Comparison of ENCODE assay signal across 30 cellular contexts in genomic region chr4:80790152-80790551, GRCh38.
"Had no signal": no experiment of that assay in that cellular context is flagged by ENCODE, and none has a peak within 500 bp of the region (broad histone marks: within the 10 kb centered on the region; RNA-seq: fewer than 3 reads in every experiment).

No MANE protein-coding gene starts in this region.

- H3K27me3 Mint-ChIP-seq: activated B cell treated with CpG ODN at 0.5 μM for 24 hours; activated CD8-positive, alpha-beta T cell treated with anti-CD3 and anti-CD28 coated beads for 36 hours; activated naive CD4-positive, alpha-beta T cell treated with anti-CD3 and anti-CD28 coated beads, Interleukin-2, amount 10 ng/mL, durations not matched to agents 7 days and 5 days; activated naive CD8-positive, alpha-beta T cell treated with anti-CD3 and anti-CD28 coated beads, Interleukin-2, amount 10 ng/mL, durations not matched to agents 7 days and 5 days; central memory CD8-positive, alpha-beta T cell; dendritic cell treated with granulocyte-macrophage colony-stimulating factor and Interleukin-4, amounts not matched to agents 40 ng/mL and 50 ng/mL, for 4 days; effector memory CD8-positive, alpha-beta T cell had no signal

- H3K4me3 Mint-ChIP-seq: activated B cell treated with CpG ODN at 0.5 μM for 24 hours; activated CD8-positive, alpha-beta T cell treated with anti-CD3 and anti-CD28 coated beads for 36 hours; activated naive CD4-positive, alpha-beta T cell treated with anti-CD3 and anti-CD28 coated beads, Interleukin-2, amount 10 ng/mL, durations not matched to agents 7 days and 5 days; activated naive CD8-positive, alpha-beta T cell treated with anti-CD3 and anti-CD28 coated beads, Interleukin-2, amount 10 ng/mL, durations not matched to agents 7 days and 5 days; activated T-cell treated with anti-CD3 and anti-CD28 coated beads, Interleukin-2, amount 50 U/mL, for 4 hours; central memory CD8-positive, alpha-beta T cell; dendritic cell treated with granulocyte-macrophage colony-stimulating factor and Interleukin-4, amounts not matched to agents 40 ng/mL and 50 ng/mL, for 4 days; effector memory CD8-positive, alpha-beta T cell; T-helper 2 cell treated with Interferon-gamma antibody and Interleukin-4, amounts not matched to agents 5 μg/mL and 100 μg/mL, for 36 hours had no signal

- H3K9me3 Mint-ChIP-seq: activated B cell treated with CpG ODN at 0.5 μM for 24 hours; activated CD8-positive, alpha-beta T cell treated with anti-CD3 and anti-CD28 coated beads for 36 hours; activated T-cell treated with anti-CD3 and anti-CD28 coated beads, Interleukin-2, amount 50 U/mL, for 4 hours; activated T-helper 2 cell treated with anti-CD3 and anti-CD28 coated beads, Interferon-gamma antibody, Interleukin-2, Interleukin-4, amounts not matched to agents 10 μg/mL and 5 μg/mL and 100 μg/mL, durations not matched to agents 14 hours and 24 hours and 36 hours; central memory CD8-positive, alpha-beta T cell; dendritic cell treated with granulocyte-macrophage colony-stimulating factor and Interleukin-4, amounts not matched to agents 40 ng/mL and 50 ng/mL, for 4 days; effector memory CD8-positive, alpha-beta T cell; T-helper 2 cell treated with Interferon-gamma antibody and Interleukin-4, amounts not matched to agents 5 μg/mL and 100 μg/mL, for 36 hours had no signal

- H3K4me3 ChIP-seq: coronary artery, dorsolateral prefrontal cortex, esophagus muscularis mucosa, gastrocnemius medialis, heart right ventricle, hepatocyte had no signal

- H3K27ac Mint-ChIP-seq: activated B cell treated with CpG ODN at 0.5 μM for 24 hours; activated CD8-positive, alpha-beta T cell treated with anti-CD3 and anti-CD28 coated beads for 36 hours; activated naive CD4-positive, alpha-beta T cell treated with anti-CD3 and anti-CD28 coated beads, Interleukin-2, amount 10 ng/mL, durations not matched to agents 7 days and 5 days; activated naive CD4-positive, alpha-beta T cell treated with anti-CD3 and anti-CD28 coated beads, Interleukin-2, amount 50 U/mL, for 72 hours; activated naive CD8-positive, alpha-beta T cell treated with anti-CD3 and anti-CD28 coated beads, Interleukin-2, amount 10 ng/mL, durations not matched to agents 7 days and 5 days; activated T-helper 2 cell treated with anti-CD3 and anti-CD28 coated beads, Interferon-gamma antibody, Interleukin-2, Interleukin-4, amounts not matched to agents 10 μg/mL and 5 μg/mL and 100 μg/mL, durations not matched to agents 14 hours and 24 hours and 36 hours; dendritic cell treated with granulocyte-macrophage colony-stimulating factor and Interleukin-4, amounts not matched to agents 40 ng/mL and 50 ng/mL, for 4 days; effector memory CD8-positive, alpha-beta T cell; T-helper 2 cell treated with Interferon-gamma antibody and Interleukin-4, amounts not matched to agents 5 μg/mL and 100 μg/mL, for 36 hours had no signal

- H3K36me3 Mint-ChIP-seq: activated naive CD4-positive, alpha-beta T cell treated with anti-CD3 and anti-CD28 coated beads, Interleukin-2, amount 10 ng/mL, durations not matched to agents 7 days and 5 days; activated naive CD8-positive, alpha-beta T cell treated with anti-CD3 and anti-CD28 coated beads, Interleukin-2, amount 10 ng/mL, durations not matched to agents 7 days and 5 days had no signal

- ATAC-seq: activated CD4-positive, CD25-positive, alpha-beta regulatory T cell treated with anti-CD3 and anti-CD28 coated beads, Interleukin-2, amount 50 U/mL, for 24 hours; activated CD8-positive, alpha-beta T cell treated with anti-CD3 and anti-CD28 coated beads for 36 hours; activated naive CD4-positive, alpha-beta T cell treated with anti-CD3 and anti-CD28 coated beads, Interleukin-2, amount 50 U/mL, for 72 hours; activated T-cell treated with anti-CD3 and anti-CD28 coated beads, Interleukin-2, amount 50 U/mL, for 4 hours; effector memory CD8-positive, alpha-beta T cell; foreskin keratinocyte; gastrocnemius medialis; heart right ventricle had no signal

- DNase-seq: activated B cell treated with CpG ODN at 0.5 μM for 24 hours; activated CD4-positive, alpha-beta T cell treated with anti-CD3 and anti-CD28 coated beads for 48 hours; activated CD4-positive, alpha-beta T cell treated with anti-CD3 and anti-CD28 coated beads, Interleukin-2, amount 50 U/mL, for 1 hour; activated CD4-positive, alpha-beta T cell treated with anti-CD3 and anti-CD28 coated beads, Interleukin-2, amount 50 U/mL, for 48 hours; activated CD8-positive, alpha-beta memory T cell treated with anti-CD3 and anti-CD28 coated beads for 24 hours; activated CD8-positive, alpha-beta T cell treated with anti-CD3 and anti-CD28 coated beads for 36 hours; activated effector memory CD4-positive, alpha-beta T cell treated with anti-CD3 and anti-CD28 coated beads, Interleukin-2, amount 50 U/mL, for 16 hours; activated naive CD4-positive, alpha-beta T cell treated with anti-CD3 and anti-CD28 coated beads, Interleukin-2, amount 10 ng/mL, durations not matched to agents 7 days and 5 days; activated naive CD8-positive, alpha-beta T cell treated with anti-CD3 and anti-CD28 coated beads, Interleukin-2, amount 10 ng/mL, durations not matched to agents 7 days and 5 days; activated T-cell treated with anti-CD3 and anti-CD28 coated beads, Interleukin-2, amount 50 U/mL, for 4 hours; amniotic stem cell; anterior cingulate cortex; brain microvascular endothelial cell; dorsolateral prefrontal cortex; effector memory CD8-positive, alpha-beta T cell; erythroblast; foreskin keratinocyte; gastrocnemius medialis; heart right ventricle; T1000; WERI-Rb-1 had no signal

- H3K4me1 Mint-ChIP-seq: central memory CD8-positive, alpha-beta T cell had no signal
